In genomic region chr2:118224888-118225264, GRCh38 we compare ENCODE assay signal across 9 cellular contexts.
DNase-seq lines count a peak whose midpoint lies in the region; ATAC-seq lines count a peak whose summit lies in the region.
"Had no signal": no experiment of that assay in that cellular context is flagged by ENCODE, and none has a peak within 500 bp of the region (broad histone marks: within the 10 kb centered on the region; RNA-seq: fewer than 3 reads in every experiment).

No MANE protein-coding gene starts in this region.

- peak overlapping the region; percentile 74; the same call in 1 of the 2 replicates for H3K9ac ChIP-seq in iPS-20b (ENCODE audit: low read depth, low read length)

- no peaks in the 10 kb centered on the region for H3K36me3 Mint-ChIP-seq in activated CD4-positive, alpha-beta T cell treated with anti-CD3 and anti-CD28 coated beads, Interleukin-2, amount 10 ng/mL, durations not matched to agents 7 days and 5 days (ENCODE audit: low read depth)
- H3K36me3 Mint-ChIP-seq in T-cell, result no peaks in the 10 kb centered on the region

- peak overlapping the region; percentile 52 for H3K27ac Mint-ChIP-seq in activated CD4-positive, alpha-beta T cell treated with anti-CD3 and anti-CD28 coated beads, Interleukin-2, amount 10 ng/mL, durations not matched to agents 7 days and 5 days
- peak overlapping the region in 1 of 2 donors; percentile 80 for H3K27ac Mint-ChIP-seq in T-cell
- H3K27ac Mint-ChIP-seq in stimulated activated naive CD8-positive, alpha-beta T cell treated with anti-CD3 and anti-CD28 coated beads, Interleukin-15, amount 100 ng/mL, for 72 hours, result peak overlapping the region in 1 of 2 donors; percentile 61

- peaks cover 29% of the 10 kb centered on the region for H3K4me1 Mint-ChIP-seq in activated CD4-positive, alpha-beta T cell treated with anti-CD3 and anti-CD28 coated beads, Interleukin-2, amount 10 ng/mL, durations not matched to agents 7 days and 5 days
- H3K4me1 Mint-ChIP-seq in T-cell, result peaks cover 21 to 29% (median 28%) of the 10 kb centered on the region in 3 donors
- peaks cover 15% of the 10 kb centered on the region for H3K4me1 Mint-ChIP-seq in stimulated activated naive CD8-positive, alpha-beta T cell treated with anti-CD3 and anti-CD28 coated beads, Interleukin-15, amount 100 ng/mL, for 72 hours

- H3K27me3 ChIP-seq in iPS-20b (ENCODE audit: insufficient read depth, low read length), result peaks cover 43% of the 10 kb centered on the region
- H3K27me3 ChIP-seq: SJSA1 had no signal

- CTCF ChIA-PET in activated CD4-positive, alpha-beta T cell treated with anti-CD3 and anti-CD28 coated beads, Interleukin-2, amount 10 ng/mL, durations not matched to agents 7 days and 5 days (lab: Charles Lee), result interaction anchor here (1.3 to 2.6 kb wide), 2 partner anchors 178 to 631 kb away, joined by 7 to 8 read pairs; no protein-coding TSS in a partner anchor
- CTCF ChIA-PET in T-cell (lab: Charles Lee), result no interaction called here

- peak overlapping the region; percentile 83 for H3K4me3 ChIP-seq in iPS-20b (ENCODE audit: low read length)

- no peaks in the 10 kb centered on the region for H3K9me3 ChIP-seq in iPS-20b (ENCODE audit: insufficient read depth, low read depth, low read length)
- H3K9me3 ChIP-seq: SJSA1 had no signal

- POLR2A ChIA-PET in activated CD4-positive, alpha-beta T cell treated with anti-CD3 and anti-CD28 coated beads, Interleukin-2, amount 10 ng/mL, durations not matched to agents 7 days and 5 days (lab: Charles Lee), result no interaction called here
- POLR2A ChIA-PET in T-cell (lab: Charles Lee), result no interaction called here

- DNase-seq in activated CD4-positive, alpha-beta T cell treated with anti-CD3 and anti-CD28 coated beads, Interleukin-2, amount 10 ng/mL, durations not matched to agents 7 days and 5 days, result no peak
- no peak for DNase-seq in activated CD4-positive, alpha-beta T cell treated with anti-CD3 and anti-CD28 coated beads, Interleukin-2, amount 50 U/mL, for 48 hours
- DNase-seq in T-cell, result peak in 2 of 34 experiments; percentile 2 to 8
- no peak for DNase-seq in stimulated activated naive CD8-positive, alpha-beta T cell treated with anti-CD3 and anti-CD28 coated beads, Interleukin-15, amount 100 ng/mL, for 72 hours
- DNase-seq in dermis blood vessel endothelial cell, result no peak
- no peak for DNase-seq in left ventricle myocardium superior

- H3K4me1 ChIP-seq in iPS-20b (ENCODE audit: insufficient read depth, low read length), result peaks cover 15% of the 10 kb centered on the region; the same call in 1 of the 2 replicates

- no peak overlapping the region for H3K27ac ChIP-seq in iPS-20b (ENCODE audit: low read length)

- H3K4me3 Mint-ChIP-seq in activated CD4-positive, alpha-beta T cell treated with anti-CD3 and anti-CD28 coated beads, Interleukin-2, amount 10 ng/mL, durations not matched to agents 7 days and 5 days, result peak overlapping the region; percentile 61
- H3K4me3 Mint-ChIP-seq in T-cell, result peak overlapping the region; percentile 67 to 87 (median 74)
- H3K4me3 Mint-ChIP-seq in stimulated activated naive CD8-positive, alpha-beta T cell treated with anti-CD3 and anti-CD28 coated beads, Interleukin-15, amount 100 ng/mL, for 72 hours, result peak overlapping the region; percentile 34 to 92

- H3K36me3 ChIP-seq in iPS-20b (ENCODE audit: insufficient read depth, low read depth, low read length), result no peaks in the 10 kb centered on the region
- H3K36me3 ChIP-seq: SJSA1 had no signal

- intact Hi-C loops in left ventricle myocardium superior (cut with micrococcal nuclease), result no loop called here

- peaks cover 61% of the 10 kb centered on the region for H3K27me3 Mint-ChIP-seq in activated CD4-positive, alpha-beta T cell treated with anti-CD3 and anti-CD28 coated beads, Interleukin-2, amount 10 ng/mL, durations not matched to agents 7 days and 5 days
- peaks cover 54 to 70% of the 10 kb centered on the region in 2 donors for H3K27me3 Mint-ChIP-seq in T-cell
- H3K27me3 Mint-ChIP-seq in stimulated activated naive CD8-positive, alpha-beta T cell treated with anti-CD3 and anti-CD28 coated beads, Interleukin-15, amount 100 ng/mL, for 72 hours, result peaks cover 95% of the 10 kb centered on the region

- ATAC-seq in T-cell (replicated peaks in 1 of 4) (peak in 2 of 4 experiments; percentile 22 to 45), left ventricle myocardium superior (no peak), HG03565 (IDR thresholded peaks at IDR 0.05; ENCODE audit: unreplicated experiment) (no peak)
- ATAC-seq in stimulated activated naive CD8-positive, alpha-beta T cell treated with anti-CD3 and anti-CD28 coated beads, Interleukin-15, amount 100 ng/mL, for 72 hours, result no peak

- H3K9me3 Mint-ChIP-seq in activated CD4-positive, alpha-beta T cell treated with anti-CD3 and anti-CD28 coated beads, Interleukin-2, amount 10 ng/mL, durations not matched to agents 7 days and 5 days, result no peaks in the 10 kb centered on the region
- H3K9me3 Mint-ChIP-seq in T-cell, result no peaks in the 10 kb centered on the region
- no peaks in the 10 kb centered on the region for H3K9me3 Mint-ChIP-seq in stimulated activated naive CD8-positive, alpha-beta T cell treated with anti-CD3 and anti-CD28 coated beads, Interleukin-15, amount 100 ng/mL, for 72 hours
